1 cellular context compared by ENCODE assay signal in the genomic region with DNA sequence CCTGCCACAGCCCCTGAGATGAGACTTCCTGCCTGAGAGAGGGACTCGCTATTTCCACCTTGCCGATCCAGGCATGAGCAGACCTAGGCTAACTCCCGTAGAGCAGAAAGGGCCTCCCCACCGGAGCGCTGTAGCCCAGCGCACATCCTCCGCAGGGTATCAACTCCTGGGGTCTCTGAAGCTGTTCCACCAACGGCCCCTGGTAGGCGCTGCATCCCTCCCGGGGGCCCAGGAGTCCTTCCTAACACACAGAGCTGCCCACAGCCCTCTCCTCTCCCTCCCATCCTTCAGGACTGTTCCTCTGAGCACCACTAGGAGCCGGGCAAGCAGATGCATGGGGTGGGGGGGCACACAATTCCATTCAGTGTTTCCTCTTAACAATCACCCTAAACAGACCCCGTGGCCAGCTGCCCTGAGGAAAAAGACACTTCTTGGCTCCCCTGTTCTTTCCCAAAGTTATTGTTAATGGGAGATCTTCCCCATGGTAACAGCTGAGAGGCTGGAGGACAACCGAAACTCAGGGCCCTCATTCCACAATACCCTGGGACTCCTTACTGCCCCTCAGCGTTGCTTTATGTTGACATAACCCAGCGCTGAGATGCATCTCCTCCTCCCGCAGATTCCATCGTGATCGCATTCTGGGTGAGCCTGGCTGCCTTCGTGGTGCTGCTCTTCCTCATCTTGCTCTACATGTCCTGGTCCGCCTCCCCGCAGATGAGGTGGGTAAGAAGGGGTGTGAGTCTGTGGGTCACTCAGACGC.
TF ChIP-seq lines count a peak whose summit lies in the region.

No MANE protein-coding gene starts in this region.

TF ChIP-seq in IMR-90, 13 proteins besides CTCF, POLR2A, EP300 and RAD21:
- TF ChIP-seq SMC3 (IDR thresholded peaks at IDR 0.05; ENCODE audit: low read depth, low read length) = no peak
- TF ChIP-seq BHLHE40 (IDR thresholded peaks at IDR 0.05; ENCODE audit: low read depth, low read length) = no peak
- TF ChIP-seq MAFK (IDR thresholded peaks at IDR 0.05; ENCODE audit: low read depth, low read length) = no peak
- no peak for TF ChIP-seq FOS (IDR thresholded peaks at IDR 0.05; ENCODE audit: low read depth, low read length)
- TF ChIP-seq CHD1 (IDR thresholded peaks at IDR 0.05; ENCODE audit: low read depth, low read length) = no peak
- no peak for TF ChIP-seq NFE2L2 (IDR thresholded peaks at IDR 0.05; ENCODE audit: low read depth, low read length)
- TF ChIP-seq CEBPB (IDR thresholded peaks at IDR 0.05; ENCODE audit: low read depth, low read length) = no peak
- TF ChIP-seq RCOR1 (IDR thresholded peaks at IDR 0.05; ENCODE audit: insufficient replicate concordance, low read length) = no peak
- TF ChIP-seq, protein P1, sequence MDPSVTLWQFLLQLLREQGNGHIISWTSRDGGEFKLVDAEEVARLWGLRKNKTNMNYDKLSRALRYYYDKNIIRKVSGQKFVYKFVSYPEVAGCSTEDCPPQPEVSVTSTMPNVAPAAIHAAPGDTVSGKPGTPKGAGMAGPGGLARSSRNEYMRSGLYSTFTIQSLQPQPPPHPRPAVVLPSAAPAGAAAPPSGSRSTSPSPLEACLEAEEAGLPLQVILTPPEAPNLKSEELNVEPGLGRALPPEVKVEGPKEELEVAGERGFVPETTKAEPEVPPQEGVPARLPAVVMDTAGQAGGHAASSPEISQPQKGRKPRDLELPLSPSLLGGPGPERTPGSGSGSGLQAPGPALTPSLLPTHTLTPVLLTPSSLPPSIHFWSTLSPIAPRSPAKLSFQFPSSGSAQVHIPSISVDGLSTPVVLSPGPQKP (IDR thresholded peaks at IDR 0.05; ENCODE audit: borderline replicate concordance, low read depth, low read length) = no peak
- no peak for TF ChIP-seq RFX5 (IDR thresholded peaks at IDR 0.05; ENCODE audit: low read depth, low read length)
- TF ChIP-seq, protein P2, sequence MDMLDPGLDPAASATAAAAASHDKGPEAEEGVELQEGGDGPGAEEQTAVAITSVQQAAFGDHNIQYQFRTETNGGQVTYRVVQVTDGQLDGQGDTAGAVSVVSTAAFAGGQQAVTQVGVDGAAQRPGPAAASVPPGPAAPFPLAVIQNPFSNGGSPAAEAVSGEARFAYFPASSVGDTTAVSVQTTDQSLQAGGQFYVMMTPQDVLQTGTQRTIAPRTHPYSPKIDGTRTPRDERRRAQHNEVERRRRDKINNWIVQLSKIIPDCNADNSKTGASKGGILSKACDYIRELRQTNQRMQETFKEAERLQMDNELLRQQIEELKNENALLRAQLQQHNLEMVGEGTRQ (IDR thresholded peaks at IDR 0.05; ENCODE audit: low read depth, low read length) = no peak
- TF ChIP-seq MXI1 (IDR thresholded peaks at IDR 0.05; ENCODE audit: borderline replicate concordance, low read depth, low read length) = no peak
- no peak for TF ChIP-seq MAZ (IDR thresholded peaks at IDR 0.05; ENCODE audit: borderline replicate concordance, low read depth, low read length)
